ENCODE assay signal across 27 cellular contexts in the genomic region with DNA sequence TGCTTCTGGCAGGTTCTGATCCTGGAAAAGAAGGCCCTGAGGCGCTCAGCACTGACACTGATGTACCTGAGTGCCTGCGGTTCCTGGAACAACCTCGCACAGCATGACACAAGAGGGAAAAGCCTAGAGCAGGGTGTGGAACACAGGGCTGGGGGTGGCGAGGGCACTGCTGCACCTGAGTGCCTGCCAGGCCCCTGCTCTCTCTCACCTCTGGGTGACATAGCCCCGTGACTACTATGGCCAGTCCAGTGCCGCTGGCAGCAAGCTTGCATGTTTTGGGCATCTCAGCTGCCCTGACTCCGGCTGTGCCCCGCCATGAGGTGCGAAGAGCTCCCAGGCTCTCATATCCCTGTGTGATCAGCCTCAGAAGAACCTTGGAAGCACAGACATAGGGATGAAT.
"Had no signal": no experiment of that assay in that cellular context is flagged by ENCODE, and none has a peak within 500 bp of the region (broad histone marks: within the 10 kb centered on the region; RNA-seq: fewer than 3 reads in every experiment).

No MANE protein-coding gene starts in this region.

- H3K4me1 Mint-ChIP-seq: naive thymus-derived CD4-positive, alpha-beta T cell; natural killer cell; nephron; stimulated activated memory B cell treated with anti-CD40 and anti-IgM and Interleukin-4, amounts not matched to agents 10 μg/mL and 1 μg/mL and 100 μg/mL, for 72 hours had no signal

- H3K4me1 ChIP-seq: parathyroid adenoma, psoas muscle, right lobe of liver, sigmoid colon, suprapubic skin, testis, tibial artery, transverse colon, upper lobe of right lung, uterus had no signal

- H3K4me3 Mint-ChIP-seq: naive thymus-derived CD4-positive, alpha-beta T cell; natural killer cell; nephron; stimulated activated memory B cell treated with anti-CD40 and anti-IgM and Interleukin-4, amounts not matched to agents 10 μg/mL and 1 μg/mL and 100 μg/mL, for 72 hours; stimulated activated naive CD8-positive, alpha-beta T cell treated with anti-CD3 and anti-CD28 coated beads, Interleukin-15, Interleukin-2, amounts not matched to agents 100 ng/mL and 50 ng/mL, for 24 hours; type B pancreatic cell had no signal

- H2AFZ ChIP-seq: parathyroid adenoma had no signal

- ATAC-seq: naive thymus-derived CD4-positive, alpha-beta T cell; natural killer cell; psoas muscle; right cardiac atrium; stimulated activated memory B cell treated with anti-CD40 and anti-IgM and Interleukin-4, amounts not matched to agents 10 μg/mL and 1 μg/mL and 100 μg/mL, for 72 hours; upper lobe of right lung had no signal

- H3K9me3 Mint-ChIP-seq: stimulated activated naive CD8-positive, alpha-beta T cell treated with anti-CD3 and anti-CD28 coated beads, Interleukin-15, Interleukin-2, amounts not matched to agents 100 ng/mL and 50 ng/mL, for 24 hours; type B pancreatic cell had no signal

- DNase-seq: naive thymus-derived CD4-positive, alpha-beta T cell; natural killer cell; occipital lobe; ovary; posterior cingulate gyrus; psoas muscle; right cardiac atrium; right lobe of liver; sigmoid colon; small intestine; stimulated activated CD4-positive, alpha-beta T cell treated with anti-CD3 and anti-CD28 coated beads, Interleukin-15, amount 100 ng/mL, for 24 hours; stimulated activated CD4-positive, alpha-beta T cell treated with anti-CD3 and anti-CD28 coated beads, Interleukin-2, amount 100 ng/mL, for 24 hours; stimulated activated CD4-positive, alpha-beta T cell treated with anti-CD3 and anti-CD28 coated beads, Interleukin-2, amount 100 ng/mL, for 48 hours; stimulated activated CD4-positive, alpha-beta T cell treated with anti-CD3 and anti-CD28 coated beads, Interleukin-4, amount 100 ng/mL, for 24 hours; stimulated activated naive CD4-positive, alpha-beta T cell; substantia nigra; testis; tibial artery; transverse colon; upper lobe of right lung; uterus had no signal

- H3K27me3 ChIP-seq: ovary, right lobe of liver, sigmoid colon, suprapubic skin, testis, tibial artery, transverse colon, upper lobe of right lung, uterus had no signal

- H3K36me3 Mint-ChIP-seq: naive thymus-derived CD4-positive, alpha-beta T cell; natural killer cell; stimulated activated memory B cell treated with anti-CD40 and anti-IgM and Interleukin-4, amounts not matched to agents 10 μg/mL and 1 μg/mL and 100 μg/mL, for 72 hours; type B pancreatic cell had no signal

- H3K9me3 ChIP-seq: psoas muscle, right lobe of liver, suprapubic skin, testis, tibial artery, transverse colon, upper lobe of right lung, uterus had no signal

- H3K27ac Mint-ChIP-seq: natural killer cell; nephron; stimulated activated memory B cell treated with anti-CD40 and anti-IgM and Interleukin-4, amounts not matched to agents 10 μg/mL and 1 μg/mL and 100 μg/mL, for 72 hours; stimulated activated naive CD8-positive, alpha-beta T cell treated with anti-CD3 and anti-CD28 coated beads, Interleukin-15, Interleukin-2, amounts not matched to agents 100 ng/mL and 50 ng/mL, for 24 hours; type B pancreatic cell had no signal

- H3K4me3 ChIP-seq: ovary, psoas muscle, right lobe of liver, sigmoid colon, suprapubic skin, testis, tibial artery, transverse colon, upper lobe of right lung, uterus had no signal

- H3K27ac ChIP-seq: ovary, parathyroid adenoma, psoas muscle, right lobe of liver, sigmoid colon, suprapubic skin, testis, tibial artery, transverse colon, upper lobe of right lung, uterus had no signal

- H3K79me2 ChIP-seq: parathyroid adenoma had no signal

- H3K9ac ChIP-seq: parathyroid adenoma had no signal

- H3K36me3 ChIP-seq: ovary, right lobe of liver, sigmoid colon, suprapubic skin, tibial artery, transverse colon, upper lobe of right lung, uterus had no signal

- H3K27me3 Mint-ChIP-seq: stimulated activated memory B cell treated with anti-CD40 and anti-IgM and Interleukin-4, amounts not matched to agents 10 μg/mL and 1 μg/mL and 100 μg/mL, for 72 hours; stimulated activated naive CD8-positive, alpha-beta T cell treated with anti-CD3 and anti-CD28 coated beads, Interleukin-15, Interleukin-2, amounts not matched to agents 100 ng/mL and 50 ng/mL, for 24 hours; type B pancreatic cell had no signal
